Comparison of ENCODE assay signal across 1 cellular context in the genomic region with DNA sequence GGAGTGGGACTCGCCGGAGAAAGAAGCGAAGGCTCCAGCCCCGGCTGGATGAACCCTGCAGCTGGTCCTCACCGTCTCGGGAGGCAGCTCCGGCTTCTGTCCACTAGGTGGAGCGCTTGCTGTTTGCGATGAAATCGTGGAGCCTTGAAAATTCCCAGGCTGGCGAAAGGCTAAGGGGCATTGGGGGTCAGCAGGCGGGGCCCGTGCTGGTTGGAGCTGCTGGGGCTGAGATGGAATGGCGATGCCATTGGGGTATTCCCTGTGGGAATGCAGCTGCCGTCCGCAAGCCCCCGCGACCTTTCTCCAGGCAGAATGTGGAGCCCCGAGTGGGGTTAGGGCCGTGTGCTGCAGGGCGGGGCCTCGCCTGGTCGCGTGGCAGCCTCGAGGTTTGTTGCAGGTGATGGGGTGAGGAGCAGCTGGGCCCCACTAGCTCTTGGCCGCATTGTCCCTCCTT.
A peak's percentile ranks its signal among the peaks of the same experiment; 100 is the strongest.
TF ChIP-seq lines count a peak whose summit lies in the region.

No MANE protein-coding gene starts in this region.

TF ChIP-seq in HepG2, 621 proteins besides CTCF, POLR2A, EP300 and RAD21 (continued from another document and continues in another):
- TF ChIP-seq, protein P1, sequence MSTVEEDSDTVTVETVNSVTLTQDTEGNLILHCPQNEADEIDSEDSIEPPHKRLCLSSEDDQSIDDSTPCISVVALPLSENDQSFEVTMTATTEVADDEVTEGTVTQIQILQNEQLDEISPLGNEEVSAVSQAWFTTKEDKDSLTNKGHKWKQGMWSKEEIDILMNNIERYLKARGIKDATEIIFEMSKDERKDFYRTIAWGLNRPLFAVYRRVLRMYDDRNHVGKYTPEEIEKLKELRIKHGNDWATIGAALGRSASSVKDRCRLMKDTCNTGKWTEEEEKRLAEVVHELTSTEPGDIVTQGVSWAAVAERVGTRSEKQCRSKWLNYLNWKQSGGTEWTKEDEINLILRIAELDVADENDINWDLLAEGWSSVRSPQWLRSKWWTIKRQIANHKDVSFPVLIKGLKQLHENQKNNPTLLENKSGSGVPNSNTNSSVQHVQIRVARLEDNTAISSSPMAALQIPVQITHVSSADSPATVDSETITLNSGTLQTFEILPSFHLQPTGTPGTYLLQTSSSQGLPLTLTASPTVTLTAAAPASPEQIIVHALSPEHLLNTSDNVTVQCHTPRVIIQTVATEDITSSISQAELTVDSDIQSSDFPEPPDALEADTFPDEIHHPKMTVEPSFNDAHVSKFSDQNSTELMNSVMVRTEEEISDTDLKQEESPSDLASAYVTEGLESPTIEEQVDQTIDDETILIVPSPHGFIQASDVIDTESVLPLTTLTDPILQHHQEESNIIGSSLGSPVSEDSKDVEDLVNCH (CRISPR knock-in tag; IDR thresholded peaks at IDR 0.05): no peak
- no peak for TF ChIP-seq E2F5 (CRISPR knock-in tag; conservative IDR thresholded peaks at IDR 0.05)
- TF ChIP-seq ZNF331 (CRISPR knock-in tag; IDR thresholded peaks at IDR 0.05): 0 out of 2 replicates have a peak, but pooled peaks have one; percentile 16
- TF ChIP-seq ATAD3A (CRISPR knock-in tag; IDR thresholded peaks at IDR 0.05): no peak
- TF ChIP-seq, protein P2, sequence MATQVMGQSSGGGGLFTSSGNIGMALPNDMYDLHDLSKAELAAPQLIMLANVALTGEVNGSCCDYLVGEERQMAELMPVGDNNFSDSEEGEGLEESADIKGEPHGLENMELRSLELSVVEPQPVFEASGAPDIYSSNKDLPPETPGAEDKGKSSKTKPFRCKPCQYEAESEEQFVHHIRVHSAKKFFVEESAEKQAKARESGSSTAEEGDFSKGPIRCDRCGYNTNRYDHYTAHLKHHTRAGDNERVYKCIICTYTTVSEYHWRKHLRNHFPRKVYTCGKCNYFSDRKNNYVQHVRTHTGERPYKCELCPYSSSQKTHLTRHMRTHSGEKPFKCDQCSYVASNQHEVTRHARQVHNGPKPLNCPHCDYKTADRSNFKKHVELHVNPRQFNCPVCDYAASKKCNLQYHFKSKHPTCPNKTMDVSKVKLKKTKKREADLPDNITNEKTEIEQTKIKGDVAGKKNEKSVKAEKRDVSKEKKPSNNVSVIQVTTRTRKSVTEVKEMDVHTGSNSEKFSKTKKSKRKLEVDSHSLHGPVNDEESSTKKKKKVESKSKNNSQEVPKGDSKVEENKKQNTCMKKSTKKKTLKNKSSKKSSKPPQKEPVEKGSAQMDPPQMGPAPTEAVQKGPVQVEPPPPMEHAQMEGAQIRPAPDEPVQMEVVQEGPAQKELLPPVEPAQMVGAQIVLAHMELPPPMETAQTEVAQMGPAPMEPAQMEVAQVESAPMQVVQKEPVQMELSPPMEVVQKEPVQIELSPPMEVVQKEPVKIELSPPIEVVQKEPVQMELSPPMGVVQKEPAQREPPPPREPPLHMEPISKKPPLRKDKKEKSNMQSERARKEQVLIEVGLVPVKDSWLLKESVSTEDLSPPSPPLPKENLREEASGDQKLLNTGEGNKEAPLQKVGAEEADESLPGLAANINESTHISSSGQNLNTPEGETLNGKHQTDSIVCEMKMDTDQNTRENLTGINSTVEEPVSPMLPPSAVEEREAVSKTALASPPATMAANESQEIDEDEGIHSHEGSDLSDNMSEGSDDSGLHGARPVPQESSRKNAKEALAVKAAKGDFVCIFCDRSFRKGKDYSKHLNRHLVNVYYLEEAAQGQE (IDR thresholded peaks at IDR 0.05; ENCODE audit: borderline replicate concordance in 1 of 2, low read depth in 1 of 2, low read length in 2 of 2): no peak
- TF ChIP-seq ZNF776 (CRISPR knock-in tag; IDR thresholded peaks at IDR 0.05): no peak
- TF ChIP-seq ZNF773 (CRISPR knock-in tag; IDR thresholded peaks at IDR 0.05; ENCODE audit: borderline replicate concordance): no peak
- TF ChIP-seq ZNF570 (CRISPR knock-in tag; IDR thresholded peaks at IDR 0.05; ENCODE audit: borderline replicate concordance): no peak
- peak; percentile 26; the same call in 1 of the 2 replicates for TF ChIP-seq PHF8 (CRISPR knock-in tag; IDR thresholded peaks at IDR 0.05)
- no peak for TF ChIP-seq CEBPB (IDR thresholded peaks at IDR 0.05; ENCODE audit: borderline replicate concordance, low read depth, low read length)
- TF ChIP-seq, protein P3, sequence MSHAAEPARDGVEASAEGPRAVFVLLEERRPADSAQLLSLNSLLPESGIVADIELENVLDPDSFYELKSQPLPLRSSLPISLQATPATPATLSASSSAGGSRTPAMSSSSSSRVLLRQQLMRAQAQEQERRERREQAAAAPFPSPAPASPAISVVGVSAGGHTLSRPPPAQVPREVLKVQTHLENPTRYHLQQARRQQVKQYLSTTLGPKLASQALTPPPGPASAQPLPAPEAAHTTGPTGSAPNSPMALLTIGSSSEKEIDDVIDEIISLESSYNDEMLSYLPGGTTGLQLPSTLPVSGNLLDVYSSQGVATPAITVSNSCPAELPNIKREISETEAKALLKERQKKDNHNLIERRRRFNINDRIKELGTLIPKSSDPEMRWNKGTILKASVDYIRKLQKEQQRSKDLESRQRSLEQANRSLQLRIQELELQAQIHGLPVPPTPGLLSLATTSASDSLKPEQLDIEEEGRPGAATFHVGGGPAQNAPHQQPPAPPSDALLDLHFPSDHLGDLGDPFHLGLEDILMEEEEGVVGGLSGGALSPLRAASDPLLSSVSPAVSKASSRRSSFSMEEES (CRISPR knock-in tag; IDR thresholded peaks at IDR 0.05): no peak
- no peak for TF ChIP-seq SMARCE1 (IDR thresholded peaks at IDR 0.05; ENCODE audit: borderline replicate concordance)
- TF ChIP-seq, protein P4, sequence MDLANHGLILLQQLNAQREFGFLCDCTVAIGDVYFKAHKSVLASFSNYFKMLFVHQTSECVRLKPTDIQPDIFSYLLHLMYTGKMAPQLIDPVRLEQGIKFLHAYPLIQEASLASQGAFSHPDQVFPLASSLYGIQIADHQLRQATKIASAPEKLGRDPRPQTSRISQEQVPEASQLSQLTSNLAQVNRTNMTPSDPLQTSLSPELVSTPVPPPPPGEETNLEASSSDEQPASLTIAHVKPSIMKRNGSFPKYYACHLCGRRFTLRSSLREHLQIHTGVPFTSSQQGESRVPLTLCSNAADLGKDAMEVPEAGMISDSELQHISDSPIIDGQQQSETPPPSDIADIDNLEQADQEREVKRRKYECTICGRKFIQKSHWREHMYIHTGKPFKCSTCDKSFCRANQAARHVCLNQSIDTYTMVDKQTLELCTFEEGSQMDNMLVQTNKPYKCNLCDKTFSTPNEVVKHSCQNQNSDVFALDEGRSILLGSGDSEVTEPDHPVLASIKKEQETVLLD (CRISPR knock-in tag; IDR thresholded peaks at IDR 0.05; ENCODE audit: low read depth): no peak
- no peak for TF ChIP-seq SALL2 (CRISPR knock-in tag; IDR thresholded peaks at IDR 0.05)
- no peak for TF ChIP-seq RBFOX2 (IDR thresholded peaks at IDR 0.05; ENCODE audit: low read depth, low read length)
- TF ChIP-seq, protein P5, sequence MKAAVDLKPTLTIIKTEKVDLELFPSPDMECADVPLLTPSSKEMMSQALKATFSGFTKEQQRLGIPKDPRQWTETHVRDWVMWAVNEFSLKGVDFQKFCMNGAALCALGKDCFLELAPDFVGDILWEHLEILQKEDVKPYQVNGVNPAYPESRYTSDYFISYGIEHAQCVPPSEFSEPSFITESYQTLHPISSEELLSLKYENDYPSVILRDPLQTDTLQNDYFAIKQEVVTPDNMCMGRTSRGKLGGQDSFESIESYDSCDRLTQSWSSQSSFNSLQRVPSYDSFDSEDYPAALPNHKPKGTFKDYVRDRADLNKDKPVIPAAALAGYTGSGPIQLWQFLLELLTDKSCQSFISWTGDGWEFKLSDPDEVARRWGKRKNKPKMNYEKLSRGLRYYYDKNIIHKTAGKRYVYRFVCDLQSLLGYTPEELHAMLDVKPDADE (CRISPR knock-in tag; IDR thresholded peaks at IDR 0.05): no peak
- no peak for TF ChIP-seq ZNF883 (CRISPR knock-in tag; IDR thresholded peaks at IDR 0.05; ENCODE audit: not compliant biosample characterization)
- TF ChIP-seq CCAR2 (optimal IDR thresholded peaks at IDR 0.05; ENCODE audit: low read depth, low read length): no peak
- TF ChIP-seq GFI1 (CRISPR knock-in tag; IDR thresholded peaks at IDR 0.05; ENCODE audit: borderline replicate concordance): no peak
- peak; percentile 50; the same call in 1 of the 2 replicates for TF ChIP-seq ARID5B (CRISPR knock-in tag; IDR thresholded peaks at IDR 0.05)
- TF ChIP-seq TRIM24 (CRISPR knock-in tag; IDR thresholded peaks at IDR 0.05): no peak
- TF ChIP-seq TSC22D2 (CRISPR knock-in tag; IDR thresholded peaks at IDR 0.05; ENCODE audit: borderline replicate concordance): peak; percentile 61; the same call in 1 of the 2 replicates
- no peak for TF ChIP-seq ZNF616 (CRISPR knock-in tag; IDR thresholded peaks at IDR 0.05; ENCODE audit: low read depth)
- no peak for TF ChIP-seq MYNN (CRISPR knock-in tag; IDR thresholded peaks at IDR 0.05; ENCODE audit: low read depth)
- TF ChIP-seq HMGA1 (CRISPR knock-in tag; conservative IDR thresholded peaks at IDR 0.05): no peak
- no peak for TF ChIP-seq ZNF83 (CRISPR knock-in tag; IDR thresholded peaks at IDR 0.05; ENCODE audit: borderline replicate concordance)
- TF ChIP-seq ZSCAN29 (CRISPR knock-in tag; conservative IDR thresholded peaks at IDR 0.05): no peak
- no peak for TF ChIP-seq NR1H2 (CRISPR knock-in tag; IDR thresholded peaks at IDR 0.05; ENCODE audit: borderline replicate concordance, low read depth)
- no peak for TF ChIP-seq ARNTL (CRISPR knock-in tag; IDR thresholded peaks at IDR 0.05)
- TF ChIP-seq MAFG (CRISPR knock-in tag; IDR thresholded peaks at IDR 0.05): no peak
- no peak for TF ChIP-seq ZNF430 (CRISPR knock-in tag; IDR thresholded peaks at IDR 0.05)
- no peak for TF ChIP-seq HNRNPK (IDR thresholded peaks at IDR 0.05; ENCODE audit: low read depth, low read length, poor library complexity, severe bottlenecking)
- TF ChIP-seq, protein P6, sequence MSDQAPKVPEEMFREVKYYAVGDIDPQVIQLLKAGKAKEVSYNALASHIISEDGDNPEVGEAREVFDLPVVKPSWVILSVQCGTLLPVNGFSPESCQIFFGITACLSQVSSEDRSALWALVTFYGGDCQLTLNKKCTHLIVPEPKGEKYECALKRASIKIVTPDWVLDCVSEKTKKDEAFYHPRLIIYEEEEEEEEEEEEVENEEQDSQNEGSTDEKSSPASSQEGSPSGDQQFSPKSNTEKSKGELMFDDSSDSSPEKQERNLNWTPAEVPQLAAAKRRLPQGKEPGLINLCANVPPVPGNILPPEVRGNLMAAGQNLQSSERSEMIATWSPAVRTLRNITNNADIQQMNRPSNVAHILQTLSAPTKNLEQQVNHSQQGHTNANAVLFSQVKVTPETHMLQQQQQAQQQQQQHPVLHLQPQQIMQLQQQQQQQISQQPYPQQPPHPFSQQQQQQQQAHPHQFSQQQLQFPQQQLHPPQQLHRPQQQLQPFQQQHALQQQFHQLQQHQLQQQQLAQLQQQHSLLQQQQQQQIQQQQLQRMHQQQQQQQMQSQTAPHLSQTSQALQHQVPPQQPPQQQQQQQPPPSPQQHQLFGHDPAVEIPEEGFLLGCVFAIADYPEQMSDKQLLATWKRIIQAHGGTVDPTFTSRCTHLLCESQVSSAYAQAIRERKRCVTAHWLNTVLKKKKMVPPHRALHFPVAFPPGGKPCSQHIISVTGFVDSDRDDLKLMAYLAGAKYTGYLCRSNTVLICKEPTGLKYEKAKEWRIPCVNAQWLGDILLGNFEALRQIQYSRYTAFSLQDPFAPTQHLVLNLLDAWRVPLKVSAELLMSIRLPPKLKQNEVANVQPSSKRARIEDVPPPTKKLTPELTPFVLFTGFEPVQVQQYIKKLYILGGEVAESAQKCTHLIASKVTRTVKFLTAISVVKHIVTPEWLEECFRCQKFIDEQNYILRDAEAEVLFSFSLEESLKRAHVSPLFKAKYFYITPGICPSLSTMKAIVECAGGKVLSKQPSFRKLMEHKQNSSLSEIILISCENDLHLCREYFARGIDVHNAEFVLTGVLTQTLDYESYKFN (CRISPR knock-in tag; conservative IDR thresholded peaks at IDR 0.05): no peak
- no peak for TF ChIP-seq FOSL1 (CRISPR knock-in tag; IDR thresholded peaks at IDR 0.05; ENCODE audit: borderline replicate concordance)
- no peak for TF ChIP-seq ASH2L (IDR thresholded peaks at IDR 0.05; ENCODE audit: insufficient read length, low read depth, low read length)
- TF ChIP-seq ZNF414 (CRISPR knock-in tag; IDR thresholded peaks at IDR 0.05): no peak
- 0 out of 2 replicates have a peak, but pooled peaks have one; percentile 35 for TF ChIP-seq HOXA5 (CRISPR knock-in tag; IDR thresholded peaks at IDR 0.05)
- no peak for TF ChIP-seq ZNF234 (CRISPR knock-in tag; conservative IDR thresholded peaks at IDR 0.05)
- no peak for TF ChIP-seq ZNF737 (CRISPR knock-in tag; IDR thresholded peaks at IDR 0.05; ENCODE audit: borderline replicate concordance)
